Comparison of ENCODE assay signal across 9 cellular contexts in the genomic region with DNA sequence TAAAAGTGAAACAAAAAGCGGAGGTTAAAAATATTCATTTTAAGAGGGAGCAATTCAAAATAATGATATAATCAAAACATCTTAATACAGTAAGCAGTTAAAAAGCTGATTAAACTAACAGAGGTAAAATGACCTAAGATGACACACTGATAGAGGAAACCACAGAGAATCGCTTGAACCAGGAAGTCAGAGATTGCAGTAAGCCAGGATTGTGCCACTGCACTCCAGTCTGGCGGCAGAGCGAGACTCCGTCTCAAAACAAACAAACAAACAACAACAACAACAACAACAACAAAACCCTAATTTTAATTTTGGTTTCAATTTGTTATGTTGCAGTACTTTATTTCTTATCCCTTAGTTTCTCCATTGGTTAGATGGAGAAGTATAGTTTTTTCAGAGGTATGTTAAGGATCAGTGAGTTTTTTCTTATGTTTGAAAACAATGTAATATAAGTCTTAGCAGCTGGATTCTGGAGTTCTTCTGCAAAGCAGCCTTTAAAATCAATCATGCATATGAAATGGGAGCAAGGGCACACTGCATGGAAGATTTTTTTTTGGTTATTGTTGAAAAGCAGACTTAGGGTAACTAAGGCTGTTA. TPM values are rescaled to one million over a fixed set of nuclear protein-coding genes. Genes with fewer than 3 reads are reported as not detected.
A peak's percentile ranks its signal among the peaks of the same experiment; 100 is the strongest.
DNase-seq lines count a peak whose midpoint lies in the region; ATAC-seq and TF ChIP-seq lines count a peak whose summit lies in the region.
"Had no signal": no experiment of that assay in that cellular context is flagged by ENCODE, and none has a peak within 500 bp of the region (broad histone marks: within the 10 kb centered on the region; RNA-seq: fewer than 3 reads in every experiment).

No MANE protein-coding gene starts in this region.

- H3K4me3 ChIP-seq in fibroblast of mammary gland (ENCODE audit: control insufficient read depth, low read depth, low read length) = peak overlapping the region; percentile 18
- peak overlapping the region in 1 of 2 donors; percentile 28 for H3K4me3 ChIP-seq in ascending aorta

- H3K4me1 ChIP-seq in ascending aorta = no peaks in the 10 kb centered on the region

- TF ChIP-seq CTCF in fibroblast of mammary gland (conservative IDR thresholded peaks at IDR 0.05; ENCODE audit: control insufficient read depth, insufficient read depth, low read depth, low read length) (no peak), ascending aorta (IDR thresholded peaks at IDR 0.05) (no peak)

- no peaks in the 10 kb centered on the region for H3K27me3 ChIP-seq in ascending aorta

- in situ Hi-C loops in SK-MEL-5 (cut with HindIII; ENCODE audit: low pct_unique_long_range_greater_than_20kb, low sequenced_read_pairs) = no loop called here

- intact Hi-C loops in ascending aorta (cut with DNase I) = no loop called here

- no peak overlapping the region for H3K27ac ChIP-seq in ascending aorta

- no peaks in the 10 kb centered on the region for H3K36me3 ChIP-seq in ascending aorta

- H3K9me3 ChIP-seq in ascending aorta = no peaks in the 10 kb centered on the region

- DNase-seq in NCI-H2107 treated with DMSO at 0.1 percent for 48 hours (lab: John Stamatoyannopoulos, UW; ENCODE audit: unreplicated experiment) (peak; percentile 50), NCI-H2107 (lab: John Stamatoyannopoulos, UW) (no peak), SK-MEL-5 (ENCODE audit: low read depth, low spot score) (peak; percentile 50), fibroblast of mammary gland (ENCODE audit: low read depth) (peak; percentile 49), hypothalamus (lab: John Stamatoyannopoulos, UW) (no peak), ascending aorta (ENCODE audit: low spot score in 2 of 2) (no peak)

- peak; percentile 71 for ATAC-seq in HG02798 (IDR thresholded peaks at IDR 0.05; ENCODE audit: poor library complexity, unreplicated experiment)
- no peak for ATAC-seq in GM21529 (IDR thresholded peaks at IDR 0.05; ENCODE audit: unreplicated experiment)

RNA-seq across cellular contexts. Expression of a gene that starts 58.5 kb away (rescaled TPM):
- total RNA-seq in SK-MEL-5 (2014; rRNA removed; shearing (Covaris generic)) = 3,042 and 3,120 TPM in 2 replicates
- 696 and 908 TPM in 2 replicates for polyA plus RNA-seq in SK-MEL-5 (2015; cell fraction: cytosol; rRNA removed)
- 312 and 353 TPM in 2 replicates for polyA plus RNA-seq in SK-MEL-5 (2015; cell fraction: nucleus; rRNA removed)
- not detected for total RNA-seq in ascending aorta
- polyA plus RNA-seq: AG04450 had no signal

Comparison
In these comparisons a context has a peak if more than half of its experiments do, and no peak if none do; other contexts are left out.
1. DNase-seq: peak in NCI-H2107 treated with DMSO at 0.1 percent for 48 hours (single experiment), SK-MEL-5 (single experiment) and fibroblast of mammary gland (single experiment); none in NCI-H2107 (single experiment), hypothalamus (0 of 51) and ascending aorta (0 of 2).
2. RNA of a gene that starts 58.5 kb away (total RNA-seq): 3,042 to 3,120 TPM in SK-MEL-5; not detected in ascending aorta (single experiment); every median in the first group is over 1,000 times any median in the second.